Comparison of ENCODE assay signal across 1 cellular context in genomic region chr19:50739841-50740426, GRCh38.
TF ChIP-seq lines count a peak whose summit lies in the region.

No MANE protein-coding gene starts in this region.

TF ChIP-seq in WTC11, 78 proteins besides CTCF, POLR2A, EP300 and RAD21 (continued from another document):
- TF ChIP-seq ERG (CRISPR knock-in tag; IDR thresholded peaks at IDR 0.05) (no peak), CBFB (CRISPR knock-in tag; IDR thresholded peaks at IDR 0.05; ENCODE audit: low read depth) (no peak), ATF2 (CRISPR knock-in tag; IDR thresholded peaks at IDR 0.05; ENCODE audit: borderline replicate concordance, low read depth) (no peak)
